ENCODE assay signal across 12 cellular contexts in the genomic region with DNA sequence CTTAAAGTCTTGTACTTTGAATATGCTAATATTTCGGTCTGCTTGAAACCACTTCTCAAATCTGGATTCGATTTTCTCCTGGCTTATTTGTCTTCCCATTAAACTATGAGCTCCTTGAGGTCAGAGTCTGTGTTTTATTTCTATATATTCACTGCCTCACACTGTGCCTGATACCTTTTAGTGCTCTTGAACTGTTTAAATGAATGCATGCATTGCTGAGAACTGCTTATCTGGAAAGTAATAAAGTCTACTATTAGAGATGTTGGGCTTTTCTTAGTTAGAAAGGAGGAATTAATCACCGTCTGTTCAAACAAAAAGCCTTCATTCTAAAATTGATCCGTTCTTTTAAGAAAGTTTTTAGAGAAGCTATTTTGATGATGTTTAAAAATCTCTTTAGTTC.
"Had no signal": no experiment of that assay in that cellular context is flagged by ENCODE, and none has a peak within 500 bp of the region (broad histone marks: within the 10 kb centered on the region; RNA-seq: fewer than 3 reads in every experiment).

No MANE protein-coding gene starts in this region.

- ATAC-seq: heart left ventricle, left lobe of liver, sciatic nerve had no signal

- H3K9me3 Mint-ChIP-seq: nephron had no signal

- DNase-seq: activated CD4-positive, CD25-positive, alpha-beta regulatory T cell; activated effector memory CD4-positive, alpha-beta T cell treated with Interleukin-2 at 50 U/mL for 16 hours; caudate nucleus; effector CD4-positive, alpha-beta T cell; foreskin melanocyte; heart left ventricle; islet precursor cell; mammary epithelial cell; T-helper 2 cell had no signal

- H3K4me3 Mint-ChIP-seq: nephron had no signal
